ENCODE assay signal across 26 cellular contexts in the genomic region with DNA sequence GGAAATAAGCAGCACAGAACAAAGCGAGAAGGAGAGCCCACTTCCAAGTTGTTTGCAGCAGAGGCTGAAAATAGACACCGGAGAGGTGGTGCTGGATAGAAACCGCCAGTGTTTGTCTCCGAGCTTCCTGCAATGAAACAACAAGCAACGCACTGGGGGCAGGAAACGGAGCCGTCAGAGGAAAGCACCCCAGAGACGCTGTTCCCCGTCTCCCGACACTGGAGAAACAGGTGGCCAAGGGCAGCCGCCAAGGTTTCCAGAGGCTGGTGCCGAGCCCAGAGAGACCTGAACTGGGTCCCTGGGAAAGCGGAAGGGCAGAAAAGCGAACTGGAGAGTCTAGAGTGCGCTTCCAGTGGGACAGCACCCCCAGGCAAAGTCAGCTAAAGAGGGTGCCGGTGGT.
"Had no signal": no experiment of that assay in that cellular context is flagged by ENCODE, and none has a peak within 500 bp of the region (broad histone marks: within the 10 kb centered on the region; RNA-seq: fewer than 3 reads in every experiment).

No MANE protein-coding gene starts in this region.

- ATAC-seq: natural killer cell; pancreas; right cardiac atrium; sciatic nerve; stimulated activated naive B cell treated with anti-CD40 and anti-IgM and Interleukin-4, amounts not matched to agents 10 μg/mL and 1 μg/mL and 100 μg/mL, for 72 hours; stimulated activated naive CD8-positive, alpha-beta T cell treated with anti-CD3 and anti-CD28 coated beads, Interleukin-15, Interleukin-2, amounts not matched to agents 100 U/mL and 50 U/mL, for 24 hours had no signal

- H3K4me1 ChIP-seq: left ventricle myocardium inferior, pancreas, prostate gland, stomach, testis, transverse colon, upper lobe of left lung, vagina had no signal

- H3K27ac ChIP-seq: left ventricle myocardium inferior, pancreas, prostate gland, skin epidermis, stomach, testis, thyroid gland, transverse colon, upper lobe of left lung, vagina had no signal

- H3K27me3 ChIP-seq: pancreas, stomach, testis, thyroid gland, transverse colon, upper lobe of left lung, vagina had no signal

- H3K4me3 ChIP-seq: left ventricle myocardium inferior, lung, pancreas, prostate gland, skin epidermis, stomach, testis, thyroid gland, transverse colon, upper lobe of left lung, vagina had no signal

- H3K9me3 ChIP-seq: pancreas, prostate gland, testis, thyroid gland, transverse colon, upper lobe of left lung, vagina had no signal

- DNase-seq: islet precursor cell; left ventricle myocardium inferior; mesendoderm; naive B cell; natural killer cell; nephron progenitor cell; pancreas; retina; stimulated activated CD4-positive, alpha-beta T cell treated with anti-CD3 and anti-CD28 coated beads, Interleukin-12 subunit alpha, Interleukin-12 subunit beta, amount 100 ng/mL, for 4 hours; stimulated activated CD4-positive, alpha-beta T cell treated with anti-CD3 and anti-CD28 coated beads, Interleukin-15, amount 100 ng/mL, for 24 hours; stimulated activated CD4-positive, alpha-beta T cell treated with anti-CD3 and anti-CD28 coated beads, Interleukin-2, amount 100 ng/mL, for 24 hours; stimulated activated CD4-positive, alpha-beta T cell treated with anti-CD3 and anti-CD28 coated beads, Interleukin-4, amount 100 ng/mL, for 1 hour; stimulated activated naive B cell treated with anti-CD40 and anti-IgM and Interleukin-4, amounts not matched to agents 10 μg/mL and 1 μg/mL and 100 μg/mL, for 72 hours; stimulated activated naive CD8-positive, alpha-beta T cell treated with anti-CD3 and anti-CD28 coated beads, Interleukin-15, Interleukin-2, amounts not matched to agents 100 U/mL and 50 U/mL, for 24 hours; stomach; testis; thyroid gland; transverse colon had no signal

- H3K36me3 Mint-ChIP-seq: mesothelial cell of epicardium; natural killer cell; stimulated activated naive B cell treated with anti-CD40 and anti-IgM and Interleukin-4, amounts not matched to agents 10 μg/mL and 1 μg/mL and 100 μg/mL, for 72 hours had no signal

- H3K4me3 Mint-ChIP-seq: mesothelial cell of epicardium; naive B cell; natural killer cell; nephron progenitor cell; stimulated activated naive B cell treated with anti-CD40 and anti-IgM and Interleukin-4, amounts not matched to agents 10 μg/mL and 1 μg/mL and 100 μg/mL, for 72 hours had no signal

- H3K27ac Mint-ChIP-seq: mesothelial cell of epicardium; naive B cell; natural killer cell; stimulated activated naive B cell treated with anti-CD40 and anti-IgM and Interleukin-4, amounts not matched to agents 10 μg/mL and 1 μg/mL and 100 μg/mL, for 72 hours had no signal

- H3K36me3 ChIP-seq: left ventricle myocardium inferior, pancreas, prostate gland, stomach, thyroid gland, transverse colon, upper lobe of left lung, vagina had no signal

- H3K4me1 Mint-ChIP-seq: mesothelial cell of epicardium; naive B cell; natural killer cell; stimulated activated naive B cell treated with anti-CD40 and anti-IgM and Interleukin-4, amounts not matched to agents 10 μg/mL and 1 μg/mL and 100 μg/mL, for 72 hours had no signal

- H3K9me3 Mint-ChIP-seq: mesothelial cell of epicardium, natural killer cell had no signal
